Comparison of ENCODE assay signal across 11 cellular contexts in the genomic region with DNA sequence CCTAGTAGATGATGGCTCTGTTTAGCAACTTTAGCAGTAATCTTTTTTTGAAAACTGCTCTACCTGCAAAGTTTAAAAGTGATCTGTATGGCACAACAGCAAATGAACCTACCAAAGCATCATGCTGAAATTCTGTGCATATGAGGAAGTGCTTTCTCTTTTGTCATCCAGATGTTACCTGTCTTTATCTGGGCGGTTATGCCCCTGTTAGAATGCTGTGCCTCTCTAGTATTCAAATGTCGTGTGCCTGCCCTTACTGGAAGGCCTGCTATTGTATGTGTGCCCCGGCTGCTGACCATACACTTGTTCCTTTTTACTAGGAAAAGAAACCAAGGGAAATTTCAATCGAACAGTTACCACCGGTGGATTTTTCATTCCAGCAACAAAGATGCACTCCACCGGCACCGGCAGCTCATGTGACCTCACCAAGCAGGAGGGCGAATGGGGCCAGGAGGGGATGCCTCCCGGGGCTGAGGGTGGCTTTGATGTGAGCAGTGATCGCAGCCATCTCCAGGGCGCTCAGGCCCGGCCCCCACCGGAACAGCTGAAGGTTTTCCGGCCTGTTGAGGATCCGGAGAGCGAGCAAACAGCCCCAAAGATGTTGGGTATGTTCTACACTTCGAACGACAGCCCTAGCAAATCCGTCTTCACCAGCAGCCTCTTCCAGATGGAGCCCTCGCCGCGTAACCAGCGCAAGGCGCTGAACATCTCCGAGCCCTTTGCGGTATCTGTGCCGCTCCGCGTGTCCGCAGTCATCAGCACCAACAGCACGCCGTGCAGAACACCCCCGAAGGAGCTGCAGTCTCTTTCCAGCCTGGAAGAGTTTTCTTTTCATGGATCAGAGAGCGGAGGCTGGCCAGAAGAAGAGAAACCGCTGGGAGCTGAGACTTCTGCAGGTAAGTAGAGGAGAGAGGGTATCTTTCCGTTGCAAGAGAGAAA.
DNase-seq lines count a peak whose midpoint lies in the region; ATAC-seq, FAIRE-seq and TF ChIP-seq lines count a peak whose summit lies in the region.
"Had no signal": no experiment of that assay in that cellular context is flagged by ENCODE, and none has a peak within 500 bp of the region (broad histone marks: within the 10 kb centered on the region; RNA-seq: fewer than 3 reads in every experiment).

No MANE protein-coding gene starts in this region.

- peaks cover 17 to 52% of the 10 kb centered on the region in 2 donors for H3K36me3 ChIP-seq in ascending aorta

- H3K4me1 ChIP-seq in ascending aorta = no peaks in the 10 kb centered on the region
- H3K4me1 ChIP-seq: left lung had no signal

- ATAC-seq in GM19395 (IDR thresholded peaks at IDR 0.05; ENCODE audit: unreplicated experiment) (peak; percentile 67), HG02852 (IDR thresholded peaks at IDR 0.05; ENCODE audit: unreplicated experiment) (peak; percentile 77), T-helper 17 cell (no peak)
- ATAC-seq: left lung had no signal

- H3K9me3 ChIP-seq in T-helper 17 cell (ENCODE audit: control insufficient read depth, low read length, poor library complexity, severe bottlenecking) = no peaks in the 10 kb centered on the region
- H3K9me3 ChIP-seq in ascending aorta = no peaks in the 10 kb centered on the region
- H3K9me3 ChIP-seq: left lung, thoracic aorta had no signal

- H3K4me3 Mint-ChIP-seq in T-helper 17 cell = no peak overlapping the region
- no peak overlapping the region for H3K4me3 Mint-ChIP-seq in HFFc6

- H3K27ac Mint-ChIP-seq in T-helper 17 cell = peak overlapping the region; percentile 59
- H3K27ac Mint-ChIP-seq in HFFc6 = no peak overlapping the region

- TF ChIP-seq POLR2A in GM12892 (IDR thresholded peaks at IDR 0.05; ENCODE audit: low read depth, low read length) = no peak

- intact Hi-C loops in ascending aorta (cut with DNase I) = no loop called here

- H3K36me3 Mint-ChIP-seq in T-helper 17 cell (ENCODE audit: low read depth) (peaks cover 2% of the 10 kb centered on the region), HFFc6 (ENCODE audit: low read depth) (no peaks in the 10 kb centered on the region; the same call in 1 of the 2 replicates)

- H3K4me1 Mint-ChIP-seq in T-helper 17 cell (no peaks in the 10 kb centered on the region), HFFc6 (ENCODE audit: low read depth) (peaks cover 4% of the 10 kb centered on the region; the same call in 1 of the 2 replicates)

- no peaks in the 10 kb centered on the region for H3K9me3 Mint-ChIP-seq in HFFc6

- H3K27me3 ChIP-seq in ascending aorta = no peaks in the 10 kb centered on the region
- H3K27me3 ChIP-seq: left lung had no signal

- no peak overlapping the region for H3K27ac ChIP-seq in ascending aorta
- H3K27ac ChIP-seq: left lung, thoracic aorta had no signal

- peak; percentile 91 for FAIRE-seq in GM12892 (lab: Jason Lieb, UNC)

- no peak overlapping the region for H3K4me3 ChIP-seq in ascending aorta
- H3K4me3 ChIP-seq: left lung, thoracic aorta had no signal

- TF ChIP-seq CTCF in ascending aorta (IDR thresholded peaks at IDR 0.05) = no peak
- no peak for TF ChIP-seq CTCF in HFFc6 (IDR thresholded peaks at IDR 0.05)

- DNase-seq in GM12892 (ENCODE audit: insufficient read length) (peak; percentile 23), T-helper 17 cell (no peak), ascending aorta (ENCODE audit: low spot score in 2 of 2) (no peak), NCI-H187 (lab: John Stamatoyannopoulos, UW) (no peak), NCI-H446 treated with DMSO at 0.1 percent for 48 hours (lab: John Stamatoyannopoulos, UW) (no peak), HFFc6 (no peak)
- DNase-seq: AML-193, left lung had no signal

- H3K27me3 Mint-ChIP-seq in T-helper 17 cell (no peaks in the 10 kb centered on the region), HFFc6 (ENCODE audit: insufficient read depth) (no peaks in the 10 kb centered on the region; the same call in 1 of the 2 replicates)
